In the genomic region with DNA sequence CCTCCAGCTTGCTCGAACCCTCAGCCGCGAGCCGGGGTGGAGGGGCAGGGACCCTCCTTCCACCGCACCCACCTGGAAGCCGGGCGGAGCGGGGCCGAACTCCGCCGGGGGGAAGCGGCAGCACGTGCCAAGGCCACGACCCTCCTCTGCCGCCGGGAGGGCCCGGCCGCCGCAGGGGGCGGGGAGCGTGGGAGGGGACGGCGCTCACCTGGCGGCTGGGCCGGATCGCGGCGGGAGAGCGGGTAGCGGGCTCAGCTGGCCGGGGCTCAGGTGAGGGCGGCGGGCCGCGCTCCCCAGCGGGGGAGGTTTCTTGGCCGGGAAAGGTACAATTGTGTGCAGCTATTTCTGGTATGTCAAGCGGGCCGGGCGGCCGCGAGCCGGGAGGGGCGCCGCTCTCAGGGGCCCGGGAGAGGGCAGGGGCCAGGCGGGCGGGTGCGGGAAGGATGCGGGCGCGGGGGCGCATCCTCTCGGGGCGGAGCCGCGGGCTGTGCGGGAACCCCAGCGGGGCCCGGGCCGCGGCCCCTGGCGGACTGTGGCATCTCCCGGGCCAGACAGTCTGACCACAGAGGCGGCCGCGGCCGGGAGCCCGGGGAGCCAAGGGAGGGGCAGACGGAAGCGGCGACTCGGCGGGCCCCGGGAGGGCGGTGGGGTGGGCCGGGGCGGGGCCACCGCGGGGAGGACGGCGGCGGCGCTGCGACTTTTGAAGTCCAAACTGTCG, we compare ENCODE assay signal across 8 cellular contexts. TPM values are rescaled to one million over a fixed set of nuclear protein-coding genes. Genes with fewer than 3 reads are reported as not detected.
DNase-seq lines count a peak whose midpoint lies in the region; ATAC-seq lines count a peak whose summit lies in the region.

A gene (plus strand): TSS at position 710 of the 718 bp plus-strand sequence. CDS start 328 bp downstream, outside the sequence.

- DNase-seq in EL (peak; percentile 78), HT1080 (ENCODE audit: low read depth) (no peak), UCSD-AML1 (lab: John Stamatoyannopoulos, UW; ENCODE audit: unreplicated experiment) (peak; percentile 80), left colon (peak; percentile 45 to 67), superior temporal gyrus (ENCODE audit: extremely low spot score) (no peak)
- peak; percentile 24 to 25 for DNase-seq in central memory CD8-positive, alpha-beta T cell (ENCODE audit: low spot score in 2 of 2)
- DNase-seq in stimulated activated CD4-positive, alpha-beta T cell treated with anti-CD3 and anti-CD28 coated beads, Interleukin-2, amount 100 ng/mL, for 48 hours: peak; percentile 8 to 16

- intact Hi-C loops in left colon (cut with DNase I, micrococcal nuclease): no loop called here

- peak within 1 kb of the TSS; percentile 73 for H3K4me3 Mint-ChIP-seq in central memory CD8-positive, alpha-beta T cell

- H3K36me3 Mint-ChIP-seq in central memory CD8-positive, alpha-beta T cell (ENCODE audit: insufficient read depth): peaks cover 2% of the 10 kb centered on the region

- ATAC-seq in GM21526 (IDR thresholded peaks at IDR 0.05; ENCODE audit: low FRiP score, unreplicated experiment): peak; percentile 54
- ATAC-seq in central memory CD8-positive, alpha-beta T cell (replicated peaks; ENCODE audit: extremely low read depth, poor library complexity, severe bottlenecking): peak; percentile 54
- peak; percentile 84 for ATAC-seq in left colon

- no peaks in the 10 kb centered on the region for H3K27me3 Mint-ChIP-seq in central memory CD8-positive, alpha-beta T cell

- no peak within 1 kb of the TSS for H3K27ac Mint-ChIP-seq in central memory CD8-positive, alpha-beta T cell (ENCODE audit: low read depth)

- H3K9me3 Mint-ChIP-seq in central memory CD8-positive, alpha-beta T cell: no peaks in the 10 kb centered on the region

- peaks cover 16% of the 10 kb centered on the region for H3K4me1 Mint-ChIP-seq in central memory CD8-positive, alpha-beta T cell

RNA-seq across cellular contexts. Expression of the gene that starts here (rescaled TPM):
- total RNA-seq in HT1080 (2014; rRNA removed; shearing (Covaris generic)): 47.1 and 58.1 TPM in 2 replicates
- polyA plus RNA-seq in HT1080 (2015; cell fraction: cytosol; rRNA removed): 27.6 and 35.0 TPM in 2 replicates
- 357 and 363 TPM in 2 replicates for polyA plus RNA-seq in HT1080 (2015; cell fraction: nucleus; rRNA removed)
- total RNA-seq in left colon: 100 to 1,000 TPM; 169 to 239 TPM

Comparison
In these comparisons a context has a peak if more than half of its experiments do, and no peak if none do; other contexts are left out.
1. DNase-seq: peak in EL (single experiment), UCSD-AML1 (single experiment), central memory CD8-positive, alpha-beta T cell (2 of 2), left colon (2 of 2) and stimulated activated CD4-positive, alpha-beta T cell treated with anti-CD3 and anti-CD28 coated beads, Interleukin-2, amount 100 ng/mL, for 48 hours (2 of 2); none in HT1080 (single experiment) and superior temporal gyrus (single experiment).
2. Peak in every context shown above with its lines, with median percentiles within 50 percentile points of each other: ATAC-seq.